In the genomic region with DNA sequence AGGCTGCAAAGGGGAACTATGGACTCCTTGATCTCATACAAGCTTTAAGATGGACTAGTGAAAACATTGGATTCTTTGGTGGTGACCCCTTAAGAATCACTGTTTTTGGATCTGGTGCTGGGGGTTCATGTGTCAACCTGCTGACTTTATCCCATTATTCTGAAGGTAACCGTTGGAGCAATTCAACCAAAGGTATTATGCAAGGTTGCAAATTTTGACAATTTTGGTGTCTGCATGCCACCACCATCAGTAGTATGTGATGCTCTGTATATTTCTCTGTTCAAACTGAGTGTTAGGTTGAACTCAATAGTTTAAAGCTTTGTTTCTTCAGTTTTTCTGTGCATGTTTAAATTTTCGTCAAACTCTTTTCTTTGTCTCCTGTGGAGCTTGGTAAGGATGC, we compare ENCODE assay signal across 26 cellular contexts.
"Had no signal": no experiment of that assay in that cellular context is flagged by ENCODE, and none has a peak within 500 bp of the region (broad histone marks: within the 10 kb centered on the region; RNA-seq: fewer than 3 reads in every experiment).

No MANE protein-coding gene starts in this region.

- H3K27ac ChIP-seq: colonic mucosa, epithelial cell of prostate, esophagus squamous epithelium, gastrocnemius medialis, heart right ventricle, left lung, lower lobe of right lung had no signal

- FAIRE-seq: endometrium, islet of Langerhans, keratinocyte had no signal

- H3K4me3 ChIP-seq: colonic mucosa, esophagus squamous epithelium, gastrocnemius medialis, heart right ventricle, left lung, lower lobe of right lung, mucosa of descending colon had no signal

- H3K9me3 ChIP-seq: colonic mucosa, esophagus squamous epithelium, gastrocnemius medialis, heart right ventricle, left lung, lower lobe of right lung, mucosa of descending colon had no signal

- DNase-seq: colonic mucosa; cortex of kidney; effector CD8-positive, alpha-beta T cell; effector memory CD8-positive, alpha-beta T cell; endodermal cell; erythroblast; esophagus squamous epithelium; foreskin fibroblast; foreskin melanocyte; gastrocnemius medialis; glutamatergic neuron; head of caudate nucleus; heart right ventricle; hippocampal formation; left cardiac atrium; left lung; left ventricle myocardium superior; lower lobe of right lung; mesenchymal stem cell; mucosa of descending colon; naive B cell had no signal

- H3K27me3 ChIP-seq: colonic mucosa, esophagus squamous epithelium, gastrocnemius medialis, heart right ventricle, left lung had no signal

- ATAC-seq: effector memory CD8-positive, alpha-beta T cell; esophagus mucosa; gastrocnemius medialis; heart right ventricle; left cardiac atrium; left lung; left ventricle myocardium superior; lower lobe of right lung; mucosa of descending colon had no signal

- H3K4me1 ChIP-seq: colonic mucosa, esophagus squamous epithelium, gastrocnemius medialis, heart right ventricle, left lung, lower lobe of right lung had no signal

- H3K36me3 ChIP-seq: colonic mucosa, esophagus squamous epithelium, gastrocnemius medialis, heart right ventricle, left lung, lower lobe of right lung had no signal
